Comparison of ENCODE assay signal across 2 cellular contexts in the genomic region with DNA sequence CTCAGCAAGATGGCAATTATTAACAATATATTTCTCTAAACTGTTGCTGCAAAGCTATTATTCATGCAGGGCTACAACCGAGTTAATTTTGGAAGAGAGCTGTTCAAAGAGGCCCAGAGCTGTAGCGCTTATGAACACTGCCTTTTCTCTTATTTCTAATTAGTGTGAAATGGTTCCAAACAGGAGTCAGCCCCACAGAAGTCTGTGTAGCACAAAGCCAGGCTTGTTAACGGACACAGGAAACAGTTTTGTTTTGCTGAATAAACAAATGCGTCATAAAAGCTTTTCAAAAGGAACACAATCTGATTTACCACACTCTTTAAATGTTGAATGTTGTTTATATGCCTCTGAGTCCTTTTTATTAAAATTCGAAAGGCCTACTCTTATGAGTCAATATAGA.
TF ChIP-seq lines count a peak whose summit lies in the region.

No MANE protein-coding gene starts in this region.

TF ChIP-seq in liver, 16 proteins besides CTCF, POLR2A, EP300 and RAD21 (continued from another document):
- TF ChIP-seq, protein P1, sequence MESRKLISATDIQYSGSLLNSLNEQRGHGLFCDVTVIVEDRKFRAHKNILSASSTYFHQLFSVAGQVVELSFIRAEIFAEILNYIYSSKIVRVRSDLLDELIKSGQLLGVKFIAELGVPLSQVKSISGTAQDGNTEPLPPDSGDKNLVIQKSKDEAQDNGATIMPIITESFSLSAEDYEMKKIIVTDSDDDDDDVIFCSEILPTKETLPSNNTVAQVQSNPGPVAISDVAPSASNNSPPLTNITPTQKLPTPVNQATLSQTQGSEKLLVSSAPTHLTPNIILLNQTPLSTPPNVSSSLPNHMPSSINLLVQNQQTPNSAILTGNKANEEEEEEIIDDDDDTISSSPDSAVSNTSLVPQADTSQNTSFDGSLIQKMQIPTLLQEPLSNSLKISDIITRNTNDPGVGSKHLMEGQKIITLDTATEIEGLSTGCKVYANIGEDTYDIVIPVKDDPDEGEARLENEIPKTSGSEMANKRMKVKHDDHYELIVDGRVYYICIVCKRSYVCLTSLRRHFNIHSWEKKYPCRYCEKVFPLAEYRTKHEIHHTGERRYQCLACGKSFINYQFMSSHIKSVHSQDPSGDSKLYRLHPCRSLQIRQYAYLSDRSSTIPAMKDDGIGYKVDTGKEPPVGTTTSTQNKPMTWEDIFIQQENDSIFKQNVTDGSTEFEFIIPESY (IDR thresholded peaks at IDR 0.05), result no peak

TF ChIP-seq in HepG2, 621 proteins besides CTCF, POLR2A, EP300 and RAD21 (continued from another document):
- TF ChIP-seq MTF2 (CRISPR knock-in tag; IDR thresholded peaks at IDR 0.05; ENCODE audit: borderline replicate concordance), result no peak
- no peak for TF ChIP-seq ZNF180 (CRISPR knock-in tag; IDR thresholded peaks at IDR 0.05; ENCODE audit: borderline replicate concordance, low read depth)
- TF ChIP-seq ZNF34 (CRISPR knock-in tag; IDR thresholded peaks at IDR 0.05; ENCODE audit: borderline replicate concordance), result no peak
- no peak for TF ChIP-seq ONECUT2 (CRISPR knock-in tag; IDR thresholded peaks at IDR 0.05)
- no peak for TF ChIP-seq GTF3A (CRISPR knock-in tag; conservative IDR thresholded peaks at IDR 0.05)
- no peak for TF ChIP-seq KDM5B (CRISPR knock-in tag; IDR thresholded peaks at IDR 0.05; ENCODE audit: borderline replicate concordance)
- no peak for TF ChIP-seq MIXL1 (CRISPR knock-in tag; IDR thresholded peaks at IDR 0.05)
- no peak for TF ChIP-seq ZNF232 (CRISPR knock-in tag; IDR thresholded peaks at IDR 0.05; ENCODE audit: borderline replicate concordance)
- no peak for TF ChIP-seq ZBTB1 (CRISPR knock-in tag; IDR thresholded peaks at IDR 0.05; ENCODE audit: borderline replicate concordance)
- no peak for TF ChIP-seq ZNF644 (CRISPR knock-in tag; IDR thresholded peaks at IDR 0.05; ENCODE audit: low read depth)
